Comparison of ENCODE assay signal across 20 cellular contexts in the genomic region with DNA sequence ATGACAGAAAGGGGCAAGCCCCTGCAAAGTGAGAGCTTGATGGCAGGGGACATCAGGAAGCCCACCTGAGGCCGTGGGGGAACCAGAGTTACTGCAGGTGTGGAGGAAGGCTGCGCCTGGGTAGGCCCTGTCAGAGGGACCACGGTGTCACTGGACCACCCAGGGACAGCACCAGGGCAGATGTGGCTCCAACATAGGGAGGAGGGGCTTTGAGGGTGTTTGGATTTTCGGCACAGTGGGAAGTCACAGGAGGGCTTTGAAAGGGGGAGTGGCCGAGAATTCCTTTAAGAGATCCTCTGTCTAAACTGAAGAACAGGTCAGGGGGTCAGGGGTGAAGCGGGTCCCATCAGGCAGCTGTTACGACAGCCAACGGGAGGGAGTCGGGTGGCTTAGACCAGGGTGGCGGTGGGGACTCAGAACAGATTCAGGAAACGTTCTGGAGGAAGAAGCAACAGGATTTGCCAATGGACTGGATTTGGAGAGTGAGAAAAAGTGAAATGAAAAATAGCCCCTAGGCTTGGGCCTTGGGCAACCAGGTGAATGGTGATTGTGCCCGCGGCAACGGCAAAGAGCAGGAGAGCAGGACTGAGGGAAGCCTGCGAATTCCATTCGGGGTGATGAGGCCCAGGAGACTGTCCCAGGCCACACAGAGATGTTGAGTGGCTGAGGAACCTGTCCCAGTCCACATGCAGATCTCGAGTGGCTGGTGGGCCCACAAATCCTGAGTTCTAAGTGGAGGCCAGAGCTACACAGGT.
"Had no signal": no experiment of that assay in that cellular context is flagged by ENCODE, and none has a peak within 500 bp of the region (broad histone marks: within the 10 kb centered on the region; RNA-seq: fewer than 3 reads in every experiment).

No MANE protein-coding gene starts in this region.

- H3K9me3 ChIP-seq: breast epithelium, heart left ventricle, right lobe of liver, vagina had no signal

- H3K4me1 Mint-ChIP-seq: activated T-helper 17 cell treated with anti-CD3 and anti-CD28 coated beads, Interleukin-2, amount 50 U/mL, for 72 hours; natural killer cell had no signal

- H3K36me3 ChIP-seq: breast epithelium, heart left ventricle, right lobe of liver, vagina, WERI-Rb-1 had no signal

- H3K4me3 Mint-ChIP-seq: activated T-helper 17 cell treated with anti-CD3 and anti-CD28 coated beads, Interleukin-2, amount 50 U/mL, for 72 hours; natural killer cell; stimulated activated naive B cell treated with anti-CD40 and anti-IgM and Interleukin-4, amounts not matched to agents 10 μg/mL and 1 μg/mL and 100 μg/mL, for 72 hours; type B pancreatic cell had no signal

- H3K9me3 Mint-ChIP-seq: stimulated activated naive B cell treated with anti-CD40 and anti-IgM and Interleukin-4, amounts not matched to agents 10 μg/mL and 1 μg/mL and 100 μg/mL, for 72 hours; type B pancreatic cell had no signal

- H3K4me3 ChIP-seq: breast epithelium, coronary artery, heart left ventricle, lung, right lobe of liver, skin epidermis, vagina had no signal

- ATAC-seq: activated naive CD4-positive, alpha-beta T cell treated with anti-CD3 and anti-CD28 coated beads, Interleukin-2, amount 50 U/mL, for 72 hours; activated T-helper 17 cell treated with anti-CD3 and anti-CD28 coated beads, Interleukin-2, amount 50 U/mL, for 72 hours; heart left ventricle; left lobe of liver; natural killer cell; right lobe of liver; stimulated activated naive B cell treated with anti-CD40 and anti-IgM and Interleukin-4, amounts not matched to agents 10 μg/mL and 1 μg/mL and 100 μg/mL, for 72 hours had no signal

- H3K27me3 ChIP-seq: breast epithelium, right lobe of liver, vagina had no signal

- H3K27ac ChIP-seq: breast epithelium, coronary artery, epithelial cell of prostate, heart left ventricle, right lobe of liver, skin epidermis, vagina, WERI-Rb-1 had no signal

- H3K27ac Mint-ChIP-seq: activated naive CD4-positive, alpha-beta T cell treated with anti-CD3 and anti-CD28 coated beads, Interleukin-2, amount 50 U/mL, for 72 hours; activated T-helper 17 cell treated with anti-CD3 and anti-CD28 coated beads, Interleukin-2, amount 50 U/mL, for 72 hours; natural killer cell; type B pancreatic cell had no signal

- H3K27me3 Mint-ChIP-seq: activated T-helper 17 cell treated with anti-CD3 and anti-CD28 coated beads, Interleukin-2, amount 50 U/mL, for 72 hours; stimulated activated naive B cell treated with anti-CD40 and anti-IgM and Interleukin-4, amounts not matched to agents 10 μg/mL and 1 μg/mL and 100 μg/mL, for 72 hours; type B pancreatic cell had no signal

- DNase-seq: activated CD4-positive, alpha-beta T cell treated with anti-CD3 and anti-CD28 coated beads for 1 hour; activated T-cell treated with anti-CD3 and anti-CD28 coated beads, Interleukin-2, amount 50 U/mL, for 1 hour; heart left ventricle; natural killer cell; nucleus accumbens; right lobe of liver; stimulated activated CD4-positive, alpha-beta T cell treated with anti-CD3 and anti-CD28 coated beads, Interleukin-2, amount 100 ng/mL, for 24 hours; stimulated activated naive B cell treated with anti-CD40 and anti-IgM and Interleukin-4, amounts not matched to agents 10 μg/mL and 1 μg/mL and 100 μg/mL, for 72 hours; T-helper 1 cell; WERI-Rb-1 had no signal

- H3K36me3 Mint-ChIP-seq: natural killer cell; stimulated activated naive B cell treated with anti-CD40 and anti-IgM and Interleukin-4, amounts not matched to agents 10 μg/mL and 1 μg/mL and 100 μg/mL, for 72 hours had no signal

- H3K4me1 ChIP-seq: breast epithelium, heart left ventricle, right lobe of liver, vagina had no signal
